Comparison of ENCODE assay signal across 9 cellular contexts in genomic region chr2:41933585-41934322, GRCh38.
A peak's percentile ranks its signal among the peaks of the same experiment; 100 is the strongest.
DNase-seq lines count a peak whose midpoint lies in the region; ATAC-seq and TF ChIP-seq lines count a peak whose summit lies in the region.
"Had no signal": no experiment of that assay in that cellular context is flagged by ENCODE, and none has a peak within 500 bp of the region (broad histone marks: within the 10 kb centered on the region; RNA-seq: fewer than 3 reads in every experiment).

No MANE protein-coding gene starts in this region.

- peak; percentile 1 for TF ChIP-seq EP300 in ovary (IDR thresholded peaks at IDR 0.05)

- TF ChIP-seq POLR2A in ovary (IDR thresholded peaks at IDR 0.05): no peak

- H3K27ac Mint-ChIP-seq in activated naive CD8-positive, alpha-beta T cell treated with anti-CD3 and anti-CD28 coated beads, Interleukin-2, amount 50 U/mL, for 24 hours: no peak overlapping the region

- H3K27me3 Mint-ChIP-seq in activated naive CD8-positive, alpha-beta T cell treated with anti-CD3 and anti-CD28 coated beads, Interleukin-2, amount 50 U/mL, for 24 hours: no peaks in the 10 kb centered on the region

- intact Hi-C loops in ovary (cut with DNase I): loop anchor here in 3 of 4 donors (2.0 to 10.0 kb wide), 3 partner anchors 114 to 121 kb away; partner anchors contain the start of gene PKDCC (in 2 of the 3)

- TF ChIP-seq CTCF in RWPE2 (IDR thresholded peaks at IDR 0.05; ENCODE audit: poor library complexity, severe bottlenecking) (no peak), fibroblast of pulmonary artery (IDR thresholded peaks at IDR 0.05; ENCODE audit: low read length, missing control alignments) (no peak), ovary (IDR thresholded peaks at IDR 0.05) (no peak)

- no peak overlapping the region for H3K4me3 Mint-ChIP-seq in activated naive CD8-positive, alpha-beta T cell treated with anti-CD3 and anti-CD28 coated beads, Interleukin-2, amount 50 U/mL, for 24 hours

- H3K36me3 Mint-ChIP-seq in activated naive CD8-positive, alpha-beta T cell treated with anti-CD3 and anti-CD28 coated beads, Interleukin-2, amount 50 U/mL, for 24 hours (ENCODE audit: low read depth): no peaks in the 10 kb centered on the region

- H3K36me3 ChIP-seq in RWPE2 (ENCODE audit: low read depth): no peaks in the 10 kb centered on the region
- no peaks in the 10 kb centered on the region for H3K36me3 ChIP-seq in ovary

- H3K4me3 ChIP-seq in RWPE2 (ENCODE audit: severe bottlenecking): no peak overlapping the region
- peak overlapping the region; percentile 27 for H3K4me3 ChIP-seq in fibroblast of pulmonary artery (replicated peaks; ENCODE audit: low read depth, low read length)
- H3K4me3 ChIP-seq in ovary: no peak overlapping the region

- no peaks in the 10 kb centered on the region for H3K9me3 Mint-ChIP-seq in activated naive CD8-positive, alpha-beta T cell treated with anti-CD3 and anti-CD28 coated beads, Interleukin-2, amount 50 U/mL, for 24 hours

- no peaks in the 10 kb centered on the region for H3K27me3 ChIP-seq in RWPE2 (ENCODE audit: insufficient read depth, poor library complexity, severe bottlenecking)
- no peaks in the 10 kb centered on the region for H3K27me3 ChIP-seq in ovary

- no peak overlapping the region for H3K27ac ChIP-seq in RWPE2 (ENCODE audit: poor library complexity, severe bottlenecking)
- peak overlapping the region; percentile 41 to 88 for H3K27ac ChIP-seq in ovary

- H3K4me1 ChIP-seq in RWPE2 (ENCODE audit: insufficient read depth, poor library complexity, severe bottlenecking): peaks cover 9% of the 10 kb centered on the region
- H3K4me1 ChIP-seq in ovary (ENCODE audit: insufficient read depth): peaks cover 39% of the 10 kb centered on the region

- H3K9me3 ChIP-seq in RWPE2 (ENCODE audit: severe bottlenecking) (no peaks in the 10 kb centered on the region), ovary (no peaks in the 10 kb centered on the region)

- ATAC-seq in RWPE2 (ENCODE audit: low read depth) (peak; percentile 79), GM21723 (IDR thresholded peaks at IDR 0.05; ENCODE audit: unreplicated experiment) (no peak)
- no peak for ATAC-seq in activated naive CD8-positive, alpha-beta T cell treated with anti-CD3 and anti-CD28 coated beads, Interleukin-2, amount 50 U/mL, for 24 hours

- DNase-seq in COLO829 (ENCODE audit: low spot score) (peak; percentile 70), RWPE2 (ENCODE audit: low spot score) (no peak), fibroblast of pulmonary artery (ENCODE audit: low read depth) (peak; percentile 97), ovary (peak in 4 of 5 donors; percentile 57 to 79 (median 68)), cerebellar cortex (ENCODE audit: low spot score) (no peak), NCI-H2227 (lab: John Stamatoyannopoulos, UW; ENCODE audit: unreplicated experiment) (no peak)
- no peak for DNase-seq in activated naive CD8-positive, alpha-beta T cell treated with anti-CD3 and anti-CD28 coated beads, Interleukin-2, amount 50 U/mL, for 24 hours
- DNase-seq: DMS 273 treated with DMSO at 0.1 percent for 48 hours had no signal

- WGBS in ovary, 3 donors: 10 to 18% (median 14%) methylated on average over 8 of the region's 8 CpGs

- no peaks in the 10 kb centered on the region for H3K4me1 Mint-ChIP-seq in activated naive CD8-positive, alpha-beta T cell treated with anti-CD3 and anti-CD28 coated beads, Interleukin-2, amount 50 U/mL, for 24 hours

Comparison
In these comparisons a context has a peak if more than half of its experiments do, and no peak if none do; other contexts are left out.
1. DNase-seq: peak in COLO829 (single experiment), fibroblast of pulmonary artery (single experiment) and ovary (4 of 5); none in RWPE2 (single experiment), cerebellar cortex (single experiment), NCI-H2227 (single experiment) and activated naive CD8-positive, alpha-beta T cell treated with anti-CD3 and anti-CD28 coated beads, Interleukin-2, amount 50 U/mL, for 24 hours (single experiment).